10 cellular contexts compared by ENCODE assay signal in the genomic region with DNA sequence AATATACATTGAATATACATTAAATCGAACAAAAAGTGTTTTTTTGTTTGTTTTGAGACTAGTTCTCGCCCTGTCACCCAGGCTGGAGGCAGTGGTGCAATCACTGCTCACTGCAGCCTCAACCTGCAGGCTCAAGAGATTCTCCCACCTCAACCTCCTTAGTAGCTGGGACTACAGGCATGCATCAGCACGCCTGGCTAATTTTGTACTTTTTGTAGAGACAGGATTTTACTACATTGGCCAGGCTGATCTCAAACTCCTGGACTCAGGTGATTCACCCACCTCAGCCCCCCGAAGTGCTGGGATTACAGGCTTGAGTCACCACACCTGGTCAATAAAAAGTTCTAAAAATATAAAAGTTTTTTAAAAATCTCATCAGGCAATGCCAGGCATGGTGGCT. TPM values are rescaled to one million over a fixed set of nuclear protein-coding genes. Genes with fewer than 3 reads are reported as not detected.
"Had no signal": no experiment of that assay in that cellular context is flagged by ENCODE, and none has a peak within 500 bp of the region (broad histone marks: within the 10 kb centered on the region; RNA-seq: fewer than 3 reads in every experiment).

No MANE protein-coding gene starts in this region.

- H3K4me1 ChIP-seq: HAP-1 had no signal

- H3K4me3 ChIP-seq: GM23248, HAP-1 had no signal

- H2AFZ ChIP-seq: GM23248 had no signal

- H3K27ac ChIP-seq: GM23248 had no signal

- DNase-seq: GM23248, GOT3, H7, HFFc6, IMR-90 had no signal

- FAIRE-seq: HTR-8/SVneo had no signal

- H3K9ac ChIP-seq: GM23248 had no signal

- H3K36me3 ChIP-seq: HAP-1 had no signal

- ATAC-seq: HCT116 had no signal

RNA-seq across cellular contexts. Expression of gene RNF212B, which starts 10.2 kb away (rescaled TPM):
- total RNA-seq: GM23248, H4, HFFc6, HT-29, IMR-90 had no signal
- polyA plus RNA-seq: GM23248, IMR-90 had no signal

RNA-seq across cellular contexts. Expression of gene SLC7A8, which starts 44.1 kb away (rescaled TPM):
- total RNA-seq: IMR-90 had no signal
